Comparison of ENCODE assay signal across 32 cellular contexts in the genomic region with DNA sequence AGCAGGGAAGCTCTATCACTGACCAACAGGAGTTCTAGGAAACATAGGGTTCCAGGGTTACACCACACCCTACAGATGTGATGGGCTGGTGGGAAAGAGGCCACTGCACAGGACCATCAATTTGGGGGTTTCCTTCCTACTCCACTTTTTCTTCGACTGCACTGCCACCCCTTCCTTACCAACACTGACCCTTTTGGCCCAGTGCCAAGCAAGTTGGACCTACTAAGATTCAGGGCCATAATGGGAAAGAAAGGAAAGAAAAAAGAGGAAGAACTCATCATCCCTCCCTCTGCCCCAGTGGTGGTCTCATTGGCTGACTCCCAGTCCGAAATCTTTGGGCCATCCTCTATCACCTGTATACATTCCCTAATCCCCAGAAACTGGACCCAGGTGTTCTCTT. TPM values are rescaled to one million over a fixed set of nuclear protein-coding genes. Genes with fewer than 3 reads are reported as not detected.
"Had no signal": no experiment of that assay in that cellular context is flagged by ENCODE, and none has a peak within 500 bp of the region (broad histone marks: within the 10 kb centered on the region; RNA-seq: fewer than 3 reads in every experiment).

No MANE protein-coding gene starts in this region.

- H3K36me3 ChIP-seq: ascending aorta, cardiac muscle cell had no signal

- ATAC-seq: activated CD8-positive, alpha-beta T cell treated with anti-CD3 and anti-CD28 coated beads for 36 hours; activated naive CD8-positive, alpha-beta T cell treated with anti-CD3 and anti-CD28 coated beads, Interleukin-2, amount 50 U/mL, for 24 hours; activated T-cell treated with anti-CD3 and anti-CD28 coated beads, Interleukin-2, amount 50 U/mL, for 4 hours; activated T-cell treated with anti-CD3 and anti-CD28 coated beads, Interleukin-2, amount 50 U/mL, for 72 hours; activated T-helper 17 cell treated with anti-CD3 and anti-CD28 coated beads, Interleukin-2, amount 50 U/mL, for 72 hours had no signal

- H3K4me3 ChIP-seq: ascending aorta, cardiac muscle cell had no signal

- H3K27me3 ChIP-seq: ascending aorta had no signal

- DNase-seq: activated B cell treated with CpG ODN at 0.5 μM for 24 hours; activated CD4-positive, alpha-beta memory T cell treated with anti-CD3 and anti-CD28 coated beads for 36 hours; activated CD4-positive, alpha-beta T cell treated with anti-CD3 and anti-CD28 coated beads for 4 hours; activated CD4-positive, alpha-beta T cell treated with anti-CD3 and anti-CD28 coated beads, Interleukin-2, amount 10 ng/mL, durations not matched to agents 24 days and 14 days; activated CD4-positive, alpha-beta T cell treated with anti-CD3 and anti-CD28 coated beads, Interleukin-2, amount 50 U/mL, for 1 hour; activated CD4-positive, alpha-beta T cell treated with anti-CD3 and anti-CD28 coated beads, Interleukin-2, amount 50 U/mL, for 4 hours; activated CD4-positive, CD25-positive, alpha-beta regulatory T cell treated with anti-CD3 and anti-CD28 coated beads, Interleukin-2, amount 50 U/mL, for 72 hours; activated CD8-positive, alpha-beta memory T cell treated with anti-CD3 and anti-CD28 coated beads, Interleukin-2, amount 50 U/mL, for 4 hours; activated CD8-positive, alpha-beta T cell treated with anti-CD3 and anti-CD28 coated beads for 36 hours; activated effector memory CD4-positive, alpha-beta T cell treated with anti-CD3 and anti-CD28 coated beads, Interleukin-2, amount 50 U/mL, for 16 hours; activated naive CD4-positive, alpha-beta T cell treated with anti-CD3 and anti-CD28 coated beads, Interleukin-2, amount 10 ng/mL, durations not matched to agents 7 days and 5 days; activated naive CD4-positive, alpha-beta T cell treated with Interleukin-2 at 50 U/mL for 16 hours; activated naive CD8-positive, alpha-beta T cell treated with anti-CD3 and anti-CD28 coated beads, Interleukin-2, amount 10 ng/mL, durations not matched to agents 7 days and 5 days; activated naive CD8-positive, alpha-beta T cell treated with anti-CD3 and anti-CD28 coated beads, Interleukin-2, amount 50 U/mL, for 24 hours; activated T-cell treated with anti-CD3 and anti-CD28 coated beads for 4 hours; activated T-cell treated with anti-CD3 and anti-CD28 coated beads, Interleukin-2, amount 50 U/mL, for 1 hour; activated T-cell treated with anti-CD3 and anti-CD28 coated beads, Interleukin-2, amount 50 U/mL, for 4 hours; activated T-cell treated with anti-CD3 and anti-CD28 coated beads, Interleukin-2, amount 50 U/mL, for 72 hours; amygdala; anterior cingulate cortex; caudate nucleus; cerebellar nuclear complex; T-helper 1 cell; T-helper 2 cell; T-helper 9 cell had no signal

- H3K9me3 ChIP-seq: ascending aorta had no signal

- H3K4me1 ChIP-seq: ascending aorta had no signal

- H3K27ac ChIP-seq: ascending aorta, cardiac muscle cell, VCaP had no signal

RNA-seq across cellular contexts. Expression of a gene that starts 6.1 kb away (rescaled TPM):
- total RNA-seq: activated B cell treated with CpG ODN at 0.5 μM for 24 hours; activated CD4-positive, alpha-beta memory T cell treated with anti-CD3 and anti-CD28 coated beads for 36 hours; activated CD4-positive, alpha-beta T cell treated with anti-CD3 and anti-CD28 coated beads, Interleukin-2, amount 10 ng/mL, durations not matched to agents 24 days and 14 days; activated CD8-positive, alpha-beta memory T cell treated with anti-CD3 and anti-CD28 coated beads for 36 hours; activated CD8-positive, alpha-beta T cell treated with anti-CD3 and anti-CD28 coated beads for 36 hours; activated naive CD8-positive, alpha-beta T cell treated with anti-CD3 and anti-CD28 coated beads, Interleukin-2, amount 10 ng/mL, durations not matched to agents 7 days and 5 days; activated T-cell treated with anti-CD3 and anti-CD28 coated beads, Interleukin-2, amount 50 U/mL, for 4 hours; activated T-cell treated with anti-CD3 and anti-CD28 coated beads, Interleukin-2, amount 50 U/mL, for 72 hours; activated T-helper 17 cell treated with anti-CD3 and anti-CD28 coated beads, Interleukin-2, amount 50 U/mL, for 72 hours; ascending aorta; bronchial epithelial cell; cardiac muscle cell; chondrocyte had no signal
- polyA plus RNA-seq: cardiac muscle cell had no signal
